Comparison of ENCODE assay signal across 28 cellular contexts in genomic region chr15:51444112-51444511, GRCh38.
"Had no signal": no experiment of that assay in that cellular context is flagged by ENCODE, and none has a peak within 500 bp of the region (broad histone marks: within the 10 kb centered on the region; RNA-seq: fewer than 3 reads in every experiment).

No MANE protein-coding gene starts in this region.

- H3K4me1 Mint-ChIP-seq: activated CD4-positive, alpha-beta T cell treated with anti-CD3 and anti-CD28 coated beads for 36 hours; activated CD4-positive, alpha-beta T cell treated with anti-CD3 and anti-CD28 coated beads, Interleukin-2, amount 10 ng/mL, durations not matched to agents 24 days and 14 days; activated naive CD4-positive, alpha-beta T cell treated with anti-CD3 and anti-CD28 coated beads, Interleukin-2, amount 50 U/mL, for 24 hours; central memory CD8-positive, alpha-beta T cell had no signal

- H3K27me3 Mint-ChIP-seq: activated CD4-positive, alpha-beta memory T cell treated with anti-CD3 and anti-CD28 coated beads for 36 hours; activated CD4-positive, alpha-beta T cell treated with anti-CD3 and anti-CD28 coated beads for 36 hours; activated naive CD4-positive, alpha-beta T cell treated with anti-CD3 and anti-CD28 coated beads, Interleukin-2, amount 50 U/mL, for 24 hours; activated naive CD8-positive, alpha-beta T cell treated with anti-CD3 and anti-CD28 coated beads for 36 hours; dendritic cell treated with granulocyte-macrophage colony-stimulating factor and Interleukin-4, amounts not matched to agents 40 ng/mL and 50 ng/mL, for 4 days had no signal

- H3K36me3 Mint-ChIP-seq: activated naive CD4-positive, alpha-beta T cell treated with anti-CD3 and anti-CD28 coated beads, Interleukin-2, amount 50 U/mL, for 24 hours had no signal

- H3K4me3 Mint-ChIP-seq: activated CD4-positive, alpha-beta memory T cell treated with anti-CD3 and anti-CD28 coated beads for 36 hours; activated CD4-positive, alpha-beta T cell treated with anti-CD3 and anti-CD28 coated beads for 36 hours; activated CD4-positive, alpha-beta T cell treated with anti-CD3 and anti-CD28 coated beads, Interleukin-2, amount 10 ng/mL, durations not matched to agents 24 days and 14 days; activated CD8-positive, alpha-beta memory T cell treated with anti-CD3 and anti-CD28 coated beads, Interleukin-2, amount 10 ng/mL, durations not matched to agents 7 days and 5 days; activated CD8-positive, alpha-beta T cell treated with anti-CD3 and anti-CD28 coated beads, Interleukin-2, amount 10 ng/mL, durations not matched to agents 7 days and 5 days; activated naive CD4-positive, alpha-beta T cell treated with anti-CD3 and anti-CD28 coated beads for 36 hours; activated naive CD4-positive, alpha-beta T cell treated with anti-CD3 and anti-CD28 coated beads, Interleukin-2, amount 50 U/mL, for 24 hours; activated naive CD8-positive, alpha-beta T cell treated with anti-CD3 and anti-CD28 coated beads for 36 hours; activated naive CD8-positive, alpha-beta T cell treated with anti-CD3 and anti-CD28 coated beads, Interleukin-2, amount 50 U/mL, for 24 hours; activated T-helper 1 cell treated with anti-CD3 and anti-CD28 coated beads, Interleukin-12 subunit alpha, Interleukin-12 subunit beta, Interleukin-2, Interleukin-4 antibody, amounts not matched to agents 30 ng/mL and 10 ng/mL and 1 ng/mL, durations not matched to agents 14 hours and 24 hours and 36 hours; central memory CD8-positive, alpha-beta T cell; dendritic cell treated with granulocyte-macrophage colony-stimulating factor and Interleukin-4, amounts not matched to agents 40 ng/mL and 50 ng/mL, for 4 days; endodermal cell had no signal

- H3K27ac Mint-ChIP-seq: activated CD4-positive, alpha-beta memory T cell treated with anti-CD3 and anti-CD28 coated beads for 36 hours; activated CD4-positive, alpha-beta T cell treated with anti-CD3 and anti-CD28 coated beads for 36 hours; activated CD4-positive, alpha-beta T cell treated with anti-CD3 and anti-CD28 coated beads, Interleukin-2, amount 10 ng/mL, durations not matched to agents 24 days and 14 days; activated CD8-positive, alpha-beta memory T cell treated with anti-CD3 and anti-CD28 coated beads, Interleukin-2, amount 10 ng/mL, durations not matched to agents 7 days and 5 days; activated CD8-positive, alpha-beta T cell treated with anti-CD3 and anti-CD28 coated beads, Interleukin-2, amount 10 ng/mL, durations not matched to agents 7 days and 5 days; activated naive CD4-positive, alpha-beta T cell treated with anti-CD3 and anti-CD28 coated beads for 36 hours; activated naive CD4-positive, alpha-beta T cell treated with anti-CD3 and anti-CD28 coated beads, Interleukin-2, amount 50 U/mL, for 24 hours; activated naive CD8-positive, alpha-beta T cell treated with anti-CD3 and anti-CD28 coated beads for 36 hours; activated naive CD8-positive, alpha-beta T cell treated with anti-CD3 and anti-CD28 coated beads, Interleukin-2, amount 50 U/mL, for 24 hours; activated T-helper 1 cell treated with anti-CD3 and anti-CD28 coated beads, Interleukin-12 subunit alpha, Interleukin-12 subunit beta, Interleukin-2, Interleukin-4 antibody, amounts not matched to agents 30 ng/mL and 10 ng/mL and 1 ng/mL, durations not matched to agents 14 hours and 24 hours and 36 hours; activated T-helper 2 cell treated with anti-CD3 and anti-CD28 coated beads, Interferon-gamma antibody, Interleukin-2, Interleukin-4, amounts not matched to agents 10 μg/mL and 5 μg/mL and 100 μg/mL, durations not matched to agents 14 hours and 24 hours and 36 hours; dendritic cell treated with granulocyte-macrophage colony-stimulating factor and Interleukin-4, amounts not matched to agents 40 ng/mL and 50 ng/mL, for 4 days; endodermal cell had no signal

- H3K9me3 Mint-ChIP-seq: activated CD4-positive, alpha-beta memory T cell treated with anti-CD3 and anti-CD28 coated beads for 36 hours; activated naive CD4-positive, alpha-beta T cell treated with anti-CD3 and anti-CD28 coated beads for 36 hours; activated naive CD4-positive, alpha-beta T cell treated with anti-CD3 and anti-CD28 coated beads, Interleukin-2, amount 50 U/mL, for 24 hours; activated naive CD8-positive, alpha-beta T cell treated with anti-CD3 and anti-CD28 coated beads for 36 hours; activated naive CD8-positive, alpha-beta T cell treated with anti-CD3 and anti-CD28 coated beads, Interleukin-2, amount 50 U/mL, for 24 hours; activated T-helper 1 cell treated with anti-CD3 and anti-CD28 coated beads, Interleukin-12 subunit alpha, Interleukin-12 subunit beta, Interleukin-2, Interleukin-4 antibody, amounts not matched to agents 30 ng/mL and 10 ng/mL and 1 ng/mL, durations not matched to agents 14 hours and 24 hours and 36 hours; activated T-helper 2 cell treated with anti-CD3 and anti-CD28 coated beads, Interferon-gamma antibody, Interleukin-2, Interleukin-4, amounts not matched to agents 10 μg/mL and 5 μg/mL and 100 μg/mL, durations not matched to agents 14 hours and 24 hours and 36 hours; central memory CD8-positive, alpha-beta T cell; dendritic cell treated with granulocyte-macrophage colony-stimulating factor and Interleukin-4, amounts not matched to agents 40 ng/mL and 50 ng/mL, for 4 days; endodermal cell had no signal

- ATAC-seq: activated CD4-positive, alpha-beta T cell treated with anti-CD3 and anti-CD28 coated beads for 36 hours; activated CD8-positive, alpha-beta memory T cell treated with anti-CD3 and anti-CD28 coated beads, Interleukin-2, amount 10 ng/mL, durations not matched to agents 7 days and 5 days; activated CD8-positive, alpha-beta T cell treated with anti-CD3 and anti-CD28 coated beads, Interleukin-2, amount 10 ng/mL, durations not matched to agents 7 days and 5 days; activated naive CD8-positive, alpha-beta T cell treated with anti-CD3 and anti-CD28 coated beads, Interleukin-2, amount 50 U/mL, for 24 hours; foreskin keratinocyte; gastrocnemius medialis had no signal

- DNase-seq: activated CD4-positive, alpha-beta memory T cell treated with anti-CD3 and anti-CD28 coated beads for 36 hours; activated CD4-positive, alpha-beta T cell treated with anti-CD3 and anti-CD28 coated beads for 36 hours; activated CD4-positive, alpha-beta T cell treated with anti-CD3 and anti-CD28 coated beads, Interleukin-2, amount 10 ng/mL, durations not matched to agents 24 days and 14 days; activated CD4-positive, CD25-positive, alpha-beta regulatory T cell; activated CD4-positive, CD25-positive, alpha-beta regulatory T cell treated with anti-CD3 and anti-CD28 coated beads, Interleukin-2, amount 50 U/mL, for 72 hours; activated CD8-positive, alpha-beta memory T cell treated with anti-CD3 and anti-CD28 coated beads, Interleukin-2, amount 10 ng/mL, durations not matched to agents 7 days and 5 days; activated CD8-positive, alpha-beta memory T cell treated with anti-CD3 and anti-CD28 coated beads, Interleukin-2, amount 50 U/mL, for 4 hours; activated CD8-positive, alpha-beta T cell treated with anti-CD3 and anti-CD28 coated beads, Interleukin-2, amount 10 ng/mL, durations not matched to agents 7 days and 5 days; activated effector memory CD4-positive, alpha-beta T cell treated with anti-CD3 and anti-CD28 coated beads, Interleukin-2, amount 50 U/mL, for 16 hours; activated naive CD4-positive, alpha-beta T cell treated with anti-CD3 and anti-CD28 coated beads for 36 hours; activated naive CD8-positive, alpha-beta T cell treated with anti-CD3 and anti-CD28 coated beads for 36 hours; activated naive CD8-positive, alpha-beta T cell treated with anti-CD3 and anti-CD28 coated beads, Interleukin-2, amount 50 U/mL, for 24 hours; activated T-cell treated with anti-CD3 and anti-CD28 coated beads, Interleukin-2, amount 50 U/mL, for 1 hour; activated T-cell treated with anti-CD3 and anti-CD28 coated beads, Interleukin-2, amount 50 U/mL, for 48 hours; brain microvascular endothelial cell; dorsolateral prefrontal cortex; effector memory CD4-positive, alpha-beta T cell; endodermal cell; erythroblast; foreskin keratinocyte; gastrocnemius medialis; glutamatergic neuron; heart left ventricle had no signal
